In genomic region chr6:66429220-66429619, GRCh38 we compare ENCODE assay signal across 16 cellular contexts.
DNase-seq lines count a peak whose midpoint lies in the region; ATAC-seq and TF ChIP-seq lines count a peak whose summit lies in the region.
"Had no signal": no experiment of that assay in that cellular context is flagged by ENCODE, and none has a peak within 500 bp of the region (broad histone marks: within the 10 kb centered on the region; RNA-seq: fewer than 3 reads in every experiment).

No MANE protein-coding gene starts in this region.

- WGBS in smooth muscle cell (ENCODE audit: low lambda C conversion rate) = 64% methylated on average over 2 of the region's 2 CpGs

- H3K4me3 ChIP-seq in adipocyte (ENCODE audit: low read length) = no peak overlapping the region
- H3K4me3 ChIP-seq in fibroblast of the aortic adventitia (ENCODE audit: low read depth, low read length) = no peak overlapping the region
- H3K4me3 ChIP-seq in smooth muscle cell = no peak overlapping the region

- intact Hi-C loops in Calu3 (cut with micrococcal nuclease; ENCODE audit: unreplicated experiment) = no loop called here

- no peaks in the 10 kb centered on the region for H3K79me2 ChIP-seq in smooth muscle cell (ENCODE audit: low read depth)

- H3K27ac ChIP-seq in smooth muscle cell (ENCODE audit: low read depth) = no peak overlapping the region
- H3K27ac ChIP-seq: HL-60 had no signal

- DNase-seq in GM04503 (ENCODE audit: low read depth) (peak; percentile 22), adipocyte (ENCODE audit: low read depth) (peak; percentile 65), fibroblast of the aortic adventitia (ENCODE audit: low read depth) (peak; percentile 0), smooth muscle cell (lab: John Stamatoyannopoulos, UW; ENCODE audit: unreplicated experiment) (no peak), Calu3 (no peak), left lobe of liver (ENCODE audit: low spot score) (no peak)
- no peak for DNase-seq in effector CD8-positive, alpha-beta T cell (lab: John Stamatoyannopoulos, UW)
- DNase-seq: GF-D8; NCI-H187; NCI-H446; NK-92 treated with Interleukin-12 subunit alpha and Interleukin-12 subunit beta, amount 100 ng/mL, for 24 hours; SHP77 had no signal

- H3K4me1 ChIP-seq in adipocyte (ENCODE audit: control insufficient read depth, insufficient read depth, low read length) = peaks cover 12% of the 10 kb centered on the region
- no peaks in the 10 kb centered on the region for H3K4me1 ChIP-seq in smooth muscle cell (ENCODE audit: low read depth)

- H3K9ac ChIP-seq in adipocyte (ENCODE audit: low read length) (no peak overlapping the region), smooth muscle cell (ENCODE audit: low read depth) (no peak overlapping the region)

- H3K9me3 ChIP-seq in adipocyte (ENCODE audit: control insufficient read depth, low read length) = peaks cover 4% of the 10 kb centered on the region
- H3K9me3 ChIP-seq in smooth muscle cell (replicated peaks; ENCODE audit: low read depth) = peaks cover 2% of the 10 kb centered on the region

- no peaks in the 10 kb centered on the region for H4K20me1 ChIP-seq in smooth muscle cell (ENCODE audit: low read depth)

- H3K27me3 ChIP-seq in adipocyte (replicated peaks; ENCODE audit: control insufficient read depth, insufficient read depth, low read length) = no peaks in the 10 kb centered on the region
- no peaks in the 10 kb centered on the region for H3K27me3 ChIP-seq in smooth muscle cell (ENCODE audit: low read depth)

- H3K4me1 Mint-ChIP-seq in Calu3 (ENCODE audit: low read depth, unreplicated experiment) = no peaks in the 10 kb centered on the region
- H3K4me1 Mint-ChIP-seq: CD14-positive monocyte had no signal

- H3K27ac Mint-ChIP-seq in Calu3 (ENCODE audit: unreplicated experiment) = no peak overlapping the region
- H3K27ac Mint-ChIP-seq: CD14-positive monocyte had no signal

- H3K36me3 ChIP-seq in adipocyte (ENCODE audit: control insufficient read depth, insufficient read depth, low read length, severe bottlenecking) = no peaks in the 10 kb centered on the region
- no peaks in the 10 kb centered on the region for H3K36me3 ChIP-seq in smooth muscle cell (ENCODE audit: low read depth)

- H3K27me3 Mint-ChIP-seq in Calu3 (ENCODE audit: unreplicated experiment) = no peaks in the 10 kb centered on the region

- H3K4me2 ChIP-seq in smooth muscle cell = no peak overlapping the region

- peak overlapping the region; percentile 3 for H2AFZ ChIP-seq in smooth muscle cell (ENCODE audit: low read depth)

- TF ChIP-seq CTCF in fibroblast of the aortic adventitia (IDR thresholded peaks at IDR 0.05; ENCODE audit: insufficient read depth, low read length) (no peak), smooth muscle cell (IDR thresholded peaks at IDR 0.05; ENCODE audit: borderline replicate concordance, insufficient read depth, poor library complexity, severe bottlenecking) (no peak), Calu3 (IDR thresholded peaks at IDR 0.05; ENCODE audit: unreplicated experiment) (no peak)

- no peak overlapping the region for H3K4me3 Mint-ChIP-seq in Calu3 (ENCODE audit: low read depth, unreplicated experiment)
- H3K4me3 Mint-ChIP-seq: CD14-positive monocyte had no signal

- ATAC-seq in GM18519 (IDR thresholded peaks at IDR 0.05; ENCODE audit: low FRiP score, unreplicated experiment) (no peak), left lobe of liver (no peak)
- ATAC-seq: HCT116 had no signal

- peaks cover 3% of the 10 kb centered on the region for H3K9me3 Mint-ChIP-seq in Calu3 (ENCODE audit: low read depth, unreplicated experiment)

- H3K36me3 Mint-ChIP-seq in Calu3 (ENCODE audit: insufficient read depth, unreplicated experiment) = no peaks in the 10 kb centered on the region
- H3K36me3 Mint-ChIP-seq: CD14-positive monocyte had no signal

- no peaks in the 10 kb centered on the region for H3F3A ChIP-seq in smooth muscle cell (ENCODE audit: low read depth)

- CTCF ChIA-PET in Calu3 (lab: Charles Lee) = no interaction called here

- BruUV-seq in Calu3 (replicated peaks; lab: Mats Ljungman, UMichigan) = no TSS peak

Comparison
In these comparisons a context has a peak if more than half of its experiments do, and no peak if none do; other contexts are left out.
1. DNase-seq: peak in GM04503 (single experiment), adipocyte (single experiment) and fibroblast of the aortic adventitia (single experiment); none in smooth muscle cell (single experiment), Calu3 (single experiment), left lobe of liver (single experiment) and effector CD8-positive, alpha-beta T cell (single experiment).